1 cellular context compared by ENCODE assay signal in genomic region chr6:42230320-42231034, GRCh38.
TF ChIP-seq lines count a peak whose summit lies in the region.

No MANE protein-coding gene starts in this region.

TF ChIP-seq in K562, 482 proteins besides CTCF, POLR2A, EP300 and RAD21 (continues in another document):
- TF ChIP-seq NFIC (IDR thresholded peaks at IDR 0.05) (peak; percentile 61), HMBOX1 (IDR thresholded peaks at IDR 0.05) (no peak), ATF7 (IDR thresholded peaks at IDR 0.05) (peak; percentile 22; the same call in 1 of the 2 replicates), VEZF1 (CRISPR knock-in tag; IDR thresholded peaks at IDR 0.05) (0 out of 2 replicates have a peak, but pooled peaks have one; percentile 9), TRIM28 (IDR thresholded peaks at IDR 0.05) (no peak), FOXM1 (IDR thresholded peaks at IDR 0.05; ENCODE audit: low read depth) (no peak), FOXM1 (CRISPR knock-in tag; IDR thresholded peaks at IDR 0.05; ENCODE audit: low read depth) (no peak), ZNF699 (CRISPR knock-in tag; IDR thresholded peaks at IDR 0.05; ENCODE audit: insufficient replicate concordance) (no peak), BHLHE40 (IDR thresholded peaks at IDR 0.05; ENCODE audit: low read length) (no peak), ZBTB49 (CRISPR knock-in tag; IDR thresholded peaks at IDR 0.05; ENCODE audit: borderline replicate concordance) (no peak), EWSR1 (IDR thresholded peaks at IDR 0.05; ENCODE audit: borderline replicate concordance, low read depth, partially characterized antibody) (no peak), ZNF140 (CRISPR knock-in tag; IDR thresholded peaks at IDR 0.05) (no peak), MCM3 (IDR thresholded peaks at IDR 0.05) (no peak), ZNF384 (IDR thresholded peaks at IDR 0.05; ENCODE audit: low read depth, low read length) (peak; percentile 83), DNMT1 (IDR thresholded peaks at IDR 0.05) (no peak), MEIS2 (IDR thresholded peaks at IDR 0.05; ENCODE audit: partially characterized antibody) (peak; percentile 4), CC2D1A (IDR thresholded peaks at IDR 0.05) (peak; percentile 54; the same call in 1 of the 2 replicates), TBL1XR1 (IDR thresholded peaks at IDR 0.05; ENCODE audit: low read length in 2 of 2) (0 out of 4 replicates have a peak, but pooled peaks of 1 of the 2 experiments have one; percentile 5), EGR1 (conservative IDR thresholded peaks at IDR 0.05) (peak; percentile 86), TEAD4 (IDR thresholded peaks at IDR 0.05; ENCODE audit: low read length) (peak; percentile 47; the same call in 1 of the 2 replicates), TEAD4 (CRISPR knock-in tag; IDR thresholded peaks at IDR 0.05; ENCODE audit: borderline replicate concordance) (no peak), MAX (CRISPR knock-in tag; IDR thresholded peaks at IDR 0.05) (0 out of 2 replicates have a peak, but pooled peaks have one; percentile 25), ZNF512 (tag; IDR thresholded peaks at IDR 0.05) (no peak), CTCFL (IDR thresholded peaks at IDR 0.05; ENCODE audit: borderline replicate concordance, insufficient read depth, low read depth, low read length, poor library complexity, severe bottlenecking) (peak; percentile 43), TCFL5 (CRISPR knock-in tag; conservative IDR thresholded peaks at IDR 0.05) (no peak), ZBTB7A (IDR thresholded peaks at IDR 0.05; ENCODE audit: borderline replicate concordance, control insufficient read depth, low read depth, low read length) (0 out of 2 replicates have a peak, but pooled peaks have one; percentile 36), RBM34 (IDR thresholded peaks at IDR 0.05; ENCODE audit: borderline replicate concordance, insufficient read depth, low read length) (no peak), GTF2A2 (tag; IDR thresholded peaks at IDR 0.05) (no peak), NELFE (IDR thresholded peaks at IDR 0.05; ENCODE audit: insufficient read depth, insufficient read length) (no peak), ARID2 (IDR thresholded peaks at IDR 0.05) (0 out of 2 replicates have a peak, but pooled peaks have one; percentile 36), ZKSCAN8 (CRISPR knock-in tag; IDR thresholded peaks at IDR 0.05) (no peak), TEAD1 (CRISPR knock-in tag; IDR thresholded peaks at IDR 0.05) (0 out of 4 replicates have a peak, but pooled peaks have one; percentile 15 to 27), TCF15 (CRISPR knock-in tag; IDR thresholded peaks at IDR 0.05) (no peak), NEUROD1 (IDR thresholded peaks at IDR 0.05; ENCODE audit: borderline replicate concordance, low read depth, low read length, partially characterized antibody) (no peak), RBM39 (optimal IDR thresholded peaks at IDR 0.05; ENCODE audit: low read depth, low read length) (no peak)
- TF ChIP-seq, protein P1, sequence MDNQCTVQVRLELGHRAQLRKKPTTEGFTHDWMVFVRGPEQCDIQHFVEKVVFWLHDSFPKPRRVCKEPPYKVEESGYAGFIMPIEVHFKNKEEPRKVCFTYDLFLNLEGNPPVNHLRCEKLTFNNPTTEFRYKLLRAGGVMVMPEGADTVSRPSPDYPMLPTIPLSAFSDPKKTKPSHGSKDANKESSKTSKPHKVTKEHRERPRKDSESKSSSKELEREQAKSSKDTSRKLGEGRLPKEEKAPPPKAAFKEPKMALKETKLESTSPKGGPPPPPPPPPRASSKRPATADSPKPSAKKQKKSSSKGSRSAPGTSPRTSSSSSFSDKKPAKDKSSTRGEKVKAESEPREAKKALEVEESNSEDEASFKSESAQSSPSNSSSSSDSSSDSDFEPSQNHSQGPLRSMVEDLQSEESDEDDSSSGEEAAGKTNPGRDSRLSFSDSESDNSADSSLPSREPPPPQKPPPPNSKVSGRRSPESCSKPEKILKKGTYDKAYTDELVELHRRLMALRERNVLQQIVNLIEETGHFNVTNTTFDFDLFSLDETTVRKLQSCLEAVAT (IDR thresholded peaks at IDR 0.05) = no peak
- TF ChIP-seq, protein P2, sequence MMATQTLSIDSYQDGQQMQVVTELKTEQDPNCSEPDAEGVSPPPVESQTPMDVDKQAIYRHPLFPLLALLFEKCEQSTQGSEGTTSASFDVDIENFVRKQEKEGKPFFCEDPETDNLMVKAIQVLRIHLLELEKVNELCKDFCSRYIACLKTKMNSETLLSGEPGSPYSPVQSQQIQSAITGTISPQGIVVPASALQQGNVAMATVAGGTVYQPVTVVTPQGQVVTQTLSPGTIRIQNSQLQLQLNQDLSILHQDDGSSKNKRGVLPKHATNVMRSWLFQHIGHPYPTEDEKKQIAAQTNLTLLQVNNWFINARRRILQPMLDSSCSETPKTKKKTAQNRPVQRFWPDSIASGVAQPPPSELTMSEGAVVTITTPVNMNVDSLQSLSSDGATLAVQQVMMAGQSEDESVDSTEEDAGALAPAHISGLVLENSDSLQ (IDR thresholded peaks at IDR 0.05) = no peak
- TF ChIP-seq, protein P3, sequence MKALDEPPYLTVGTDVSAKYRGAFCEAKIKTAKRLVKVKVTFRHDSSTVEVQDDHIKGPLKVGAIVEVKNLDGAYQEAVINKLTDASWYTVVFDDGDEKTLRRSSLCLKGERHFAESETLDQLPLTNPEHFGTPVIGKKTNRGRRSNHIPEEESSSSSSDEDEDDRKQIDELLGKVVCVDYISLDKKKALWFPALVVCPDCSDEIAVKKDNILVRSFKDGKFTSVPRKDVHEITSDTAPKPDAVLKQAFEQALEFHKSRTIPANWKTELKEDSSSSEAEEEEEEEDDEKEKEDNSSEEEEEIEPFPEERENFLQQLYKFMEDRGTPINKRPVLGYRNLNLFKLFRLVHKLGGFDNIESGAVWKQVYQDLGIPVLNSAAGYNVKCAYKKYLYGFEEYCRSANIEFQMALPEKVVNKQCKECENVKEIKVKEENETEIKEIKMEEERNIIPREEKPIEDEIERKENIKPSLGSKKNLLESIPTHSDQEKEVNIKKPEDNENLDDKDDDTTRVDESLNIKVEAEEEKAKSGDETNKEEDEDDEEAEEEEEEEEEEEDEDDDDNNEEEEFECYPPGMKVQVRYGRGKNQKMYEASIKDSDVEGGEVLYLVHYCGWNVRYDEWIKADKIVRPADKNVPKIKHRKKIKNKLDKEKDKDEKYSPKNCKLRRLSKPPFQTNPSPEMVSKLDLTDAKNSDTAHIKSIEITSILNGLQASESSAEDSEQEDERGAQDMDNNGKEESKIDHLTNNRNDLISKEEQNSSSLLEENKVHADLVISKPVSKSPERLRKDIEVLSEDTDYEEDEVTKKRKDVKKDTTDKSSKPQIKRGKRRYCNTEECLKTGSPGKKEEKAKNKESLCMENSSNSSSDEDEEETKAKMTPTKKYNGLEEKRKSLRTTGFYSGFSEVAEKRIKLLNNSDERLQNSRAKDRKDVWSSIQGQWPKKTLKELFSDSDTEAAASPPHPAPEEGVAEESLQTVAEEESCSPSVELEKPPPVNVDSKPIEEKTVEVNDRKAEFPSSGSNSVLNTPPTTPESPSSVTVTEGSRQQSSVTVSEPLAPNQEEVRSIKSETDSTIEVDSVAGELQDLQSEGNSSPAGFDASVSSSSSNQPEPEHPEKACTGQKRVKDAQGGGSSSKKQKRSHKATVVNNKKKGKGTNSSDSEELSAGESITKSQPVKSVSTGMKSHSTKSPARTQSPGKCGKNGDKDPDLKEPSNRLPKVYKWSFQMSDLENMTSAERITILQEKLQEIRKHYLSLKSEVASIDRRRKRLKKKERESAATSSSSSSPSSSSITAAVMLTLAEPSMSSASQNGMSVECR (CRISPR knock-in tag; IDR thresholded peaks at IDR 0.05) = no peak
- TF ChIP-seq, protein P4, sequence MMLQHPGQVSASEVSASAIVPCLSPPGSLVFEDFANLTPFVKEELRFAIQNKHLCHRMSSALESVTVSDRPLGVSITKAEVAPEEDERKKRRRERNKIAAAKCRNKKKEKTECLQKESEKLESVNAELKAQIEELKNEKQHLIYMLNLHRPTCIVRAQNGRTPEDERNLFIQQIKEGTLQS (IDR thresholded peaks at IDR 0.05) = peak; percentile 44
- TF ChIP-seq, protein P4 (CRISPR knock-in tag; conservative IDR thresholded peaks at IDR 0.05) = no peak
- TF ChIP-seq, protein P5, sequence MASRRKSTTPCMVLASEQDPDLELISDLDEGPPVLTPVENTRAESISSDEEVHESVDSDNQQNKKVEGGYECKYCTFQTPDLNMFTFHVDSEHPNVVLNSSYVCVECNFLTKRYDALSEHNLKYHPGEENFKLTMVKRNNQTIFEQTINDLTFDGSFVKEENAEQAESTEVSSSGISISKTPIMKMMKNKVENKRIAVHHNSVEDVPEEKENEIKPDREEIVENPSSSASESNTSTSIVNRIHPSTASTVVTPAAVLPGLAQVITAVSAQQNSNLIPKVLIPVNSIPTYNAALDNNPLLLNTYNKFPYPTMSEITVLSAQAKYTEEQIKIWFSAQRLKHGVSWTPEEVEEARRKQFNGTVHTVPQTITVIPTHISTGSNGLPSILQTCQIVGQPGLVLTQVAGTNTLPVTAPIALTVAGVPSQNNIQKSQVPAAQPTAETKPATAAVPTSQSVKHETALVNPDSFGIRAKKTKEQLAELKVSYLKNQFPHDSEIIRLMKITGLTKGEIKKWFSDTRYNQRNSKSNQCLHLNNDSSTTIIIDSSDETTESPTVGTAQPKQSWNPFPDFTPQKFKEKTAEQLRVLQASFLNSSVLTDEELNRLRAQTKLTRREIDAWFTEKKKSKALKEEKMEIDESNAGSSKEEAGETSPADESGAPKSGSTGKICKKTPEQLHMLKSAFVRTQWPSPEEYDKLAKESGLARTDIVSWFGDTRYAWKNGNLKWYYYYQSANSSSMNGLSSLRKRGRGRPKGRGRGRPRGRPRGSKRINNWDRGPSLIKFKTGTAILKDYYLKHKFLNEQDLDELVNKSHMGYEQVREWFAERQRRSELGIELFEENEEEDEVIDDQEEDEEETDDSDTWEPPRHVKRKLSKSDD (conservative IDR thresholded peaks at IDR 0.05; ENCODE audit: low read length) = no peak
